ENCODE assay signal across 1 cellular context in genomic region chr16:1366712-1367299, GRCh38.
TF ChIP-seq lines count a peak whose summit lies in the region.

No MANE protein-coding gene starts in this region.

TF ChIP-seq in IMR-90, 13 proteins besides CTCF, POLR2A, EP300 and RAD21 (continued from another document):
- TF ChIP-seq MXI1 (IDR thresholded peaks at IDR 0.05; ENCODE audit: borderline replicate concordance, low read depth, low read length) (no peak), RCOR1 (IDR thresholded peaks at IDR 0.05; ENCODE audit: insufficient replicate concordance, low read length) (no peak)
